1 cellular context compared by ENCODE assay signal in the genomic region with DNA sequence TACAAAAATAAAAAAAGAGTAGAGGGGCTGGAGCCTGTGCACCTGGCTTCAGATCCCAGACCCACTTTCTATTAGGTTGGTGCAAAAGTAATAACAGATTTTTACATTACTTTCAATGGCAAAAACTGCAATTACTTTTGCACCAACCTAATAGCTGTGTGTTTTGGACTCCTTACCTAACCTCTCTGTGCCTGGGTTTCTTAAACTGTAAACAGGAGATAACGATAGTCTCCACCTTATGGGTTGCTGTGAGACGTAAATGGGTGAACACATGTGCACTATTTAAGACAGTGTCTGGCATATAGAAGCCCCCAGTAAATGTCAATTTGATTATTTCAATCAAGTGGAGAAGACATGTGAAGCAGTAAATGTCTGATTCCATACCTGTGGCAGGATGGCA.
TF ChIP-seq lines count a peak whose summit lies in the region.

No MANE protein-coding gene starts in this region.

TF ChIP-seq in GM23338, 12 proteins besides CTCF, POLR2A, EP300 and RAD21 (continued from another document):
- TF ChIP-seq ZNF462 (CRISPR knock-in tag; IDR thresholded peaks at IDR 0.05), result no peak
- TF ChIP-seq NANOG (IDR thresholded peaks at IDR 0.05; ENCODE audit: borderline replicate concordance), result no peak
